Comparison of ENCODE assay signal across 1 cellular context in the genomic region with DNA sequence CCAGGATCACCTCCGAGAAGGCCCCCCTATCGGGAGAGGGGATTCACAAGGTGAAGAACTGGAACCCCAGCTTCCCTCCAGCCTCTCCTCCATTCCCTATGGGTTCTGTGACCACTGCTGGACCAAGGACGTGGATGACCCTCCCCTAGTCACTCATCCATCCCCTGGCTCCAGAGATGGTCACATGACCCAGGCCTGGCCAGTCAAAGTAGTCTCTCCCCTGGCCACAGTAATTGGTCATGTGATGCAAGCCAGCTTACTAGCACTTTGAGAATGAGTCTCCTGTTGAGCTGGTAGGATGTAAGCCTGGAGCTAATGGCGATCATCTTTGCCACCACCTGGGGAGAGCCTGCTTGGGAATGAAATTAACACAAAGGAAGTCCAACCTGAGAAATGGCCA.
TF ChIP-seq lines count a peak whose summit lies in the region.

No MANE protein-coding gene starts in this region.

TF ChIP-seq in WTC11, 78 proteins besides CTCF, POLR2A, EP300 and RAD21 (continued from another document):
- TF ChIP-seq, protein P1, sequence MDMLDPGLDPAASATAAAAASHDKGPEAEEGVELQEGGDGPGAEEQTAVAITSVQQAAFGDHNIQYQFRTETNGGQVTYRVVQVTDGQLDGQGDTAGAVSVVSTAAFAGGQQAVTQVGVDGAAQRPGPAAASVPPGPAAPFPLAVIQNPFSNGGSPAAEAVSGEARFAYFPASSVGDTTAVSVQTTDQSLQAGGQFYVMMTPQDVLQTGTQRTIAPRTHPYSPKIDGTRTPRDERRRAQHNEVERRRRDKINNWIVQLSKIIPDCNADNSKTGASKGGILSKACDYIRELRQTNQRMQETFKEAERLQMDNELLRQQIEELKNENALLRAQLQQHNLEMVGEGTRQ (CRISPR knock-in tag; IDR thresholded peaks at IDR 0.05), result peak; percentile 94
- TF ChIP-seq TEAD1 (CRISPR knock-in tag; IDR thresholded peaks at IDR 0.05), result no peak
TF ChIP-seq in WTC11: peak in this region for 2.
